ENCODE assay signal across 8 cellular contexts in genomic region chr3:123027292-123028232, GRCh38. TPM values are rescaled to one million over a fixed set of nuclear protein-coding genes. Genes with fewer than 3 reads are reported as not detected.
DNase-seq lines count a peak whose midpoint lies in the region; ATAC-seq and TF ChIP-seq lines count a peak whose summit lies in the region.

A gene with protein sequence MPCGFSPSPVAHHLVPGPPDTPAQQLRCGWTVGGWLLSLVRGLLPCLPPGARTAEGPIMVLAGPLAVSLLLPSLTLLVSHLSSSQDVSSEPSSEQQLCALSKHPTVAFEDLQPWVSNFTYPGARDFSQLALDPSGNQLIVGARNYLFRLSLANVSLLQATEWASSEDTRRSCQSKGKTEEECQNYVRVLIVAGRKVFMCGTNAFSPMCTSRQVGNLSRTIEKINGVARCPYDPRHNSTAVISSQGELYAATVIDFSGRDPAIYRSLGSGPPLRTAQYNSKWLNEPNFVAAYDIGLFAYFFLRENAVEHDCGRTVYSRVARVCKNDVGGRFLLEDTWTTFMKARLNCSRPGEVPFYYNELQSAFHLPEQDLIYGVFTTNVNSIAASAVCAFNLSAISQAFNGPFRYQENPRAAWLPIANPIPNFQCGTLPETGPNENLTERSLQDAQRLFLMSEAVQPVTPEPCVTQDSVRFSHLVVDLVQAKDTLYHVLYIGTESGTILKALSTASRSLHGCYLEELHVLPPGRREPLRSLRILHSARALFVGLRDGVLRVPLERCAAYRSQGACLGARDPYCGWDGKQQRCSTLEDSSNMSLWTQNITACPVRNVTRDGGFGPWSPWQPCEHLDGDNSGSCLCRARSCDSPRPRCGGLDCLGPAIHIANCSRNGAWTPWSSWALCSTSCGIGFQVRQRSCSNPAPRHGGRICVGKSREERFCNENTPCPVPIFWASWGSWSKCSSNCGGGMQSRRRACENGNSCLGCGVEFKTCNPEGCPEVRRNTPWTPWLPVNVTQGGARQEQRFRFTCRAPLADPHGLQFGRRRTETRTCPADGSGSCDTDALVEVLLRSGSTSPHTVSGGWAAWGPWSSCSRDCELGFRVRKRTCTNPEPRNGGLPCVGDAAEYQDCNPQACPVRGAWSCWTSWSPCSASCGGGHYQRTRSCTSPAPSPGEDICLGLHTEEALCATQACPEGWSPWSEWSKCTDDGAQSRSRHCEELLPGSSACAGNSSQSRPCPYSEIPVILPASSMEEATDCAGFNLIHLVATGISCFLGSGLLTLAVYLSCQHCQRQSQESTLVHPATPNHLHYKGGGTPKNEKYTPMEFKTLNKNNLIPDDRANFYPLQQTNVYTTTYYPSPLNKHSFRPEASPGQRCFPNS (minus strand): TSS chr3:123027763. CDS start chr3:122961263, 66,500 bp downstream.

- H3K27ac Mint-ChIP-seq in neural crest cell (ENCODE audit: unreplicated experiment), result peak within 1 kb of the TSS; percentile 36

- peak within 1 kb of the TSS; percentile 45 for H3K4me3 ChIP-seq in fibroblast of villous mesenchyme (ENCODE audit: low read depth, low read length)

- H3K36me3 Mint-ChIP-seq in neural crest cell (ENCODE audit: low read depth), result peaks cover 6% of the 10 kb centered on the region

- ATAC-seq in HG03469 (IDR thresholded peaks at IDR 0.05; ENCODE audit: unreplicated experiment) (no peak), HG03439 (IDR thresholded peaks at IDR 0.05; ENCODE audit: unreplicated experiment) (no peak)

- peak; percentile 66 for TF ChIP-seq CTCF in LNCAP (IDR thresholded peaks at IDR 0.05)
- TF ChIP-seq CTCF in fibroblast of villous mesenchyme (IDR thresholded peaks at IDR 0.05; ENCODE audit: insufficient read depth, low read depth, low read length), result peak; percentile 29
- TF ChIP-seq CTCF in neural crest cell (conservative IDR thresholded peaks at IDR 0.05), result peak; percentile 54

- no peaks in the 10 kb centered on the region for H3K9me3 Mint-ChIP-seq in neural crest cell

- H3K27me3 Mint-ChIP-seq in neural crest cell (ENCODE audit: low read depth), result peaks cover 40% of the 10 kb centered on the region

- peak; percentile 13 for DNase-seq in EH (ENCODE audit: low read depth)
- peak; percentile 38 for DNase-seq in activated T-cell treated with anti-CD3 and anti-CD28 coated beads, Interleukin-2, amount 50 U/mL, for 1 hour
- DNase-seq in fibroblast of villous mesenchyme (ENCODE audit: low read depth), result peak; percentile 6
- DNase-seq in neural crest cell (ENCODE audit: low read depth, low spot score), result peak; percentile 75
- no peak for DNase-seq in NCI-H510A (lab: John Stamatoyannopoulos, UW)

- H3K4me1 Mint-ChIP-seq in neural crest cell, result peaks cover 37% of the 10 kb centered on the region

- peak within 1 kb of the TSS; percentile 91 for H3K4me3 Mint-ChIP-seq in neural crest cell

RNA-seq across cellular contexts. Expression of the gene that starts here (rescaled TPM):
- total RNA-seq in fibroblast of villous mesenchyme (not detected in 2 replicates), neural crest cell (48.8 and 57.3 TPM in 2 replicates)

Comparison
In these comparisons a context has a peak if more than half of its experiments do, and no peak if none do; other contexts are left out.
1. RNA of the gene that starts here (total RNA-seq): 48.8 to 57.3 TPM in neural crest cell; not detected in fibroblast of villous mesenchyme; every median in the first group is over 10 times any median in the second.
2. Peak in DNase-seq and H3K4me3 ChIP-seq in fibroblast of villous mesenchyme; RNA of the gene not detected or under 1 TPM.
3. Peak in every context shown above with its lines, with median percentiles within 50 percentile points of each other: CTCF ChIP-seq.